9 cellular contexts compared by ENCODE assay signal in genomic region chr19:38263696-38264485, GRCh38. TPM values are rescaled to one million over a fixed set of nuclear protein-coding genes. Genes with fewer than 3 reads are reported as not detected.
A peak's percentile ranks its signal among the peaks of the same experiment; 100 is the strongest.
DNase-seq lines count a peak whose midpoint lies in the region; ATAC-seq and TF ChIP-seq lines count a peak whose summit lies in the region.
"Had no signal": no experiment of that assay in that cellular context is flagged by ENCODE, and none has a peak within 500 bp of the region (broad histone marks: within the 10 kb centered on the region; RNA-seq: fewer than 3 reads in every experiment).

No MANE protein-coding gene starts in this region.

- H3K4me3 ChIP-seq in Panc1 (ENCODE audit: low read depth in 2 of 2, low read length in 2 of 2) (peak overlapping the region; percentile 65 to 97), heart right ventricle (peak overlapping the region; percentile 53 to 71 (median 64)), psoas muscle (peak overlapping the region; percentile 62), uterus (peak overlapping the region; percentile 16 to 53)

- H3K4me1 Mint-ChIP-seq in activated naive CD4-positive, alpha-beta T cell treated with anti-CD3 and anti-CD28 coated beads for 36 hours (ENCODE audit: low read depth) = peaks cover 34% of the 10 kb centered on the region

- intact Hi-C loops in Panc1 (cut with micrococcal nuclease; ENCODE audit: unreplicated experiment) = no loop called here
- intact Hi-C loops in activated naive CD4-positive, alpha-beta T cell treated with anti-CD3 and anti-CD28 coated beads for 36 hours (cut with micrococcal nuclease) = loop anchor here (1.0 to 10.0 kb wide), 5 partner anchors 52 to 669 kb away; partner anchors contain the start of genes CATSPERG, PSMD8, ZNF540 and ZNF571
- intact Hi-C loops in heart right ventricle (cut with DNase I) = loop anchor here in 1 of 10 donors (10.0 kb wide), 1 partner anchor 61 kb away; no protein-coding TSS in a partner anchor
- intact Hi-C loops in psoas muscle (cut with DNase I) = no loop called here
- intact Hi-C loops in uterus (cut with DNase I; ENCODE audit: low total_unique reads) = no loop called here

- TSS peak; percentile 89 for BruUV-seq in Panc1 (replicated peaks; lab: Mats Ljungman, UMichigan)

- CTCF ChIA-PET in Panc1 (lab: Charles Lee) = no interaction called here
- CTCF ChIA-PET in activated naive CD4-positive, alpha-beta T cell treated with anti-CD3 and anti-CD28 coated beads for 36 hours (lab: Charles Lee) = interaction anchor here (0.9 to 1.0 kb wide), 3 partner anchors 8 to 110 kb away, joined by 3 read pairs; partner anchors contain the start of gene PSMD8

- DNase-seq in D341Med (ENCODE audit: low spot score) (peak; percentile 51), Panc1 (ENCODE audit: low read depth, low spot score) (no peak), heart right ventricle (no peak), psoas muscle (peak in 1 of 2 donors; percentile 51), uterus (no peak), HuH-7.5 (ENCODE audit: low spot score) (no peak)
- DNase-seq in activated naive CD4-positive, alpha-beta T cell treated with anti-CD3 and anti-CD28 coated beads for 36 hours = peak; percentile 86

- 6 to 8% methylated on average over 33 of the region's 33 CpGs for WGBS in heart right ventricle, 2 donors
- WGBS in psoas muscle, 3 donors = 8 to 18% (median 14%) methylated on average over 19 to 33 of the region's 33 CpGs

- H3K27me3 ChIP-seq in Panc1 (ENCODE audit: control insufficient read depth, insufficient read depth, low read length) (no peaks in the 10 kb centered on the region), heart right ventricle (peaks cover 0 to 3% (median 0%) of the 10 kb centered on the region in 7 donors), psoas muscle (ENCODE audit: insufficient read depth in 3 of 3, low read length in 2 of 3) (peaks cover 0 to 22% (median 7%) of the 10 kb centered on the region in 3 donors), uterus (no peaks in the 10 kb centered on the region)

- peak overlapping the region; percentile 90 for H3K27ac Mint-ChIP-seq in activated naive CD4-positive, alpha-beta T cell treated with anti-CD3 and anti-CD28 coated beads for 36 hours

- H3K27me3 Mint-ChIP-seq in activated naive CD4-positive, alpha-beta T cell treated with anti-CD3 and anti-CD28 coated beads for 36 hours (ENCODE audit: low read depth) = peaks cover 3% of the 10 kb centered on the region

- H3K36me3 ChIP-seq in Panc1 (ENCODE audit: control insufficient read depth, insufficient read depth, low read length) = no peaks in the 10 kb centered on the region
- H3K36me3 ChIP-seq in heart right ventricle = no peaks in the 10 kb centered on the region
- H3K36me3 ChIP-seq in psoas muscle (ENCODE audit: insufficient read depth in 1 of 2, low read depth in 1 of 2) = no peaks in the 10 kb centered on the region
- H3K36me3 ChIP-seq in uterus = no peaks in the 10 kb centered on the region

- H3K9me3 Mint-ChIP-seq in activated naive CD4-positive, alpha-beta T cell treated with anti-CD3 and anti-CD28 coated beads for 36 hours = no peaks in the 10 kb centered on the region

- no peaks in the 10 kb centered on the region for H3K9me3 ChIP-seq in Panc1 (ENCODE audit: control insufficient read depth, insufficient read depth, low read depth, low read length)
- H3K9me3 ChIP-seq in heart right ventricle = no peaks in the 10 kb centered on the region
- H3K9me3 ChIP-seq in psoas muscle = no peaks in the 10 kb centered on the region
- H3K9me3 ChIP-seq in uterus = no peaks in the 10 kb centered on the region

- POLR2A ChIA-PET in Panc1 (lab: Charles Lee) = interaction anchor here (0.6 kb wide), 2 partner anchors 19 to 1902 kb away, joined by 3 read pairs; no protein-coding TSS in a partner anchor

- H3K4me3 Mint-ChIP-seq in activated naive CD4-positive, alpha-beta T cell treated with anti-CD3 and anti-CD28 coated beads for 36 hours = peak overlapping the region; percentile 80

- peak overlapping the region; percentile 81 for H3K27ac ChIP-seq in Panc1 (ENCODE audit: low read length)
- peak overlapping the region in 8 of 10 donors; percentile 29 to 92 (median 54) for H3K27ac ChIP-seq in heart right ventricle
- no peak overlapping the region for H3K27ac ChIP-seq in psoas muscle
- H3K27ac ChIP-seq in uterus = peak overlapping the region in 1 of 2 donors; percentile 61

- ATAC-seq in HG03196 (IDR thresholded peaks at IDR 0.05; ENCODE audit: unreplicated experiment) (peak; percentile 54), Panc1 (peak; percentile 74), heart right ventricle (peak; percentile 48 to 85 (median 66)), psoas muscle (peak; percentile 24 to 51 (median 33))

- in situ Hi-C loops in Panc1 (cut with HindIII; ENCODE audit: low pct_unique_long_range_greater_than_20kb, low sequenced_read_pairs) = no loop called here

- TF ChIP-seq POLR2A in uterus (IDR thresholded peaks at IDR 0.05) = no peak

- no peaks in the 10 kb centered on the region for H3K36me3 Mint-ChIP-seq in activated naive CD4-positive, alpha-beta T cell treated with anti-CD3 and anti-CD28 coated beads for 36 hours (ENCODE audit: low read depth)

- H3K4me1 ChIP-seq in Panc1 (ENCODE audit: control insufficient read depth, insufficient read depth, low read length) (peaks cover 32% of the 10 kb centered on the region), heart right ventricle (peaks cover 5 to 22% (median 12%) of the 10 kb centered on the region in 9 donors), psoas muscle (peaks cover 8% of the 10 kb centered on the region), uterus (no peaks in the 10 kb centered on the region)

- TF ChIP-seq CTCF in Panc1 (IDR thresholded peaks at IDR 0.05) = no peak
- no peak for TF ChIP-seq CTCF in heart right ventricle (IDR thresholded peaks at IDR 0.05)
- no peak for TF ChIP-seq CTCF in psoas muscle (IDR thresholded peaks at IDR 0.05)
- TF ChIP-seq CTCF in uterus (IDR thresholded peaks at IDR 0.05) = no peak

RNA-seq across cellular contexts. Expression of gene SPINT2, which starts 0.5 kb away (rescaled TPM):
- total RNA-seq in Panc1 (2021; ENCODE audit: unreplicated experiment) = 1,006 TPM
- polyA plus RNA-seq in Panc1 (2012; ENCODE audit: insufficient read length) = 1,788 TPM
- 10 to 100 TPM; 35.3 to 36.5 TPM for total RNA-seq in activated naive CD4-positive, alpha-beta T cell treated with anti-CD3 and anti-CD28 coated beads for 36 hours
- 10 to 100 TPM in 7 of 10 donors, 1 to 10 TPM in 3; 4.5 to 29.2 (median 12.7) TPM for total RNA-seq in heart right ventricle
- polyA plus RNA-seq in heart right ventricle = 10 to 100 TPM in 1 of 2 donors, 1 to 10 TPM in 1; 3.4 to 12.7 TPM
- total RNA-seq in psoas muscle = 1 to 10 TPM in 2 of 4 donors, under 1 TPM in 2; 0.95 to 2.2 (median 1.2) TPM
- polyA plus RNA-seq in psoas muscle = 1 to 10 TPM in 1 of 3 donors, under 1 TPM in 2; 0.49 to 1.1 (median 0.59) TPM
- total RNA-seq in uterus = 10 to 100 TPM; 11.8 to 72.8 (median 29.4) TPM

RNA-seq across cellular contexts. Expression of gene PPP1R14A, which starts 7.7 kb away (rescaled TPM):
- total RNA-seq in Panc1 (2021; ENCODE audit: unreplicated experiment) (356 TPM), heart right ventricle (10 to 100 TPM; 11.2 to 82.6 (median 20.7) TPM), psoas muscle (10 to 100 TPM in 3 of 4 donors, 1 to 10 TPM in 1; 9.2 to 17.0 (median 11.3) TPM), uterus (100 to 1,000 TPM in 3 of 4 donors, 1 to 10 TPM in 1; 9.3 to 225 (median 172) TPM)
- polyA plus RNA-seq in Panc1 (2012; ENCODE audit: insufficient read length) = 915 TPM
- total RNA-seq in activated naive CD4-positive, alpha-beta T cell treated with anti-CD3 and anti-CD28 coated beads for 36 hours = not detected
- polyA plus RNA-seq in heart right ventricle (100 to 1,000 TPM in 1 of 2 donors, 10 to 100 TPM in 1; 45.4 to 184 TPM), psoas muscle (10 to 100 TPM in 2 of 3 donors, 1 to 10 TPM in 1; 9.9 to 18.7 (median 12.1) TPM)
- total RNA-seq: NCI-H460 had no signal

RNA-seq across cellular contexts. Expression of gene DPF1, which starts 39.9 kb away (rescaled TPM):
- total RNA-seq in Panc1 (2021; ENCODE audit: unreplicated experiment) = 7.5 TPM
- 5.0 TPM for polyA plus RNA-seq in Panc1 (2012; ENCODE audit: insufficient read length)
- under 1 TPM; 0.41 to 0.77 TPM for total RNA-seq in activated naive CD4-positive, alpha-beta T cell treated with anti-CD3 and anti-CD28 coated beads for 36 hours
- under 1 TPM in 6 of 10 donors, not detected in 4; 0.16 to 0.72 (median 0.30) TPM for total RNA-seq in heart right ventricle
- under 1 TPM in 1 of 2 donors, not detected in 1; 0.09 TPM for polyA plus RNA-seq in heart right ventricle
- total RNA-seq in psoas muscle = not detected
- polyA plus RNA-seq in psoas muscle = under 1 TPM; 0.07 to 0.17 (median 0.16) TPM
- total RNA-seq in uterus = 1 to 10 TPM in 1 of 4 donors, under 1 TPM in 1, not detected in 2; 0.85 to 4.2 TPM

RNA-seq across cellular contexts. Expression of gene C19orf33, which starts 40.2 kb away (rescaled TPM):
- 201 TPM for total RNA-seq in Panc1 (2021; ENCODE audit: unreplicated experiment)
- 306 TPM for polyA plus RNA-seq in Panc1 (2012; ENCODE audit: insufficient read length)
- not detected for total RNA-seq in activated naive CD4-positive, alpha-beta T cell treated with anti-CD3 and anti-CD28 coated beads for 36 hours
- total RNA-seq in heart right ventricle = 10 to 100 TPM in 1 of 10 donors, 1 to 10 TPM in 7, not detected in 2; 2.2 to 37.9 (median 3.7) TPM
- polyA plus RNA-seq in heart right ventricle = 100 to 1,000 TPM in 1 of 2 donors, 10 to 100 TPM in 1; 24.9 to 133 TPM
- 1 to 10 TPM in 2 of 4 donors, not detected in 2; 3.4 to 3.7 TPM for total RNA-seq in psoas muscle
- polyA plus RNA-seq in psoas muscle = 1 to 10 TPM; 3.7 to 7.1 (median 6.5) TPM
- 10 to 100 TPM in 1 of 4 donors, 1 to 10 TPM in 2, not detected in 1; 2.9 to 15.3 (median 4.1) TPM for total RNA-seq in uterus

RNA-seq across cellular contexts. Expression of gene YIF1B, which starts 51.9 kb away (rescaled TPM):
- total RNA-seq in Panc1 (2021; ENCODE audit: unreplicated experiment) (143 TPM), heart right ventricle (10 to 100 TPM; 24.3 to 42.9 (median 30.2) TPM), psoas muscle (10 to 100 TPM; 20.1 to 27.2 (median 21.6) TPM), uterus (10 to 100 TPM in 3 of 4 donors, 1 to 10 TPM in 1; 6.4 to 31.7 (median 21.5) TPM)
- polyA plus RNA-seq in Panc1 (2012; ENCODE audit: insufficient read length) = 197 TPM
- 10 to 100 TPM; 56.0 to 61.1 TPM for total RNA-seq in activated naive CD4-positive, alpha-beta T cell treated with anti-CD3 and anti-CD28 coated beads for 36 hours
- polyA plus RNA-seq in heart right ventricle (100 to 1,000 TPM in 1 of 2 donors, 10 to 100 TPM in 1; 47.2 to 115 TPM), psoas muscle (10 to 100 TPM; 38.8 to 57.7 (median 42.7) TPM)

Comparison
In these comparisons a context has a peak if more than half of its experiments do, and no peak if none do; other contexts are left out.
1. DNase-seq: peak in D341Med (single experiment) and activated naive CD4-positive, alpha-beta T cell treated with anti-CD3 and anti-CD28 coated beads for 36 hours (single experiment); none in Panc1 (single experiment), heart right ventricle (0 of 2), uterus (0 of 2) and HuH-7.5 (single experiment).
2. RNA of gene SPINT2, which starts 0.5 kb away (total RNA-seq): 1,006 TPM in Panc1 (single experiment); 11.8 to 72.8 TPM in uterus, 35.3 to 36.5 TPM in activated naive CD4-positive, alpha-beta T cell treated with anti-CD3 and anti-CD28 coated beads for 36 hours, 4.5 to 29.2 TPM in heart right ventricle and 0.95 to 2.2 TPM in psoas muscle; every median in the first group is over 10 times any median in the second.
3. RNA of gene PPP1R14A, which starts 7.7 kb away (total RNA-seq): 356 TPM in Panc1 (single experiment), 9.3 to 225 TPM in uterus, 11.2 to 82.6 TPM in heart right ventricle and 9.2 to 17.0 TPM in psoas muscle; not detected in activated naive CD4-positive, alpha-beta T cell treated with anti-CD3 and anti-CD28 coated beads for 36 hours; every median in the first group is over 4 times any median in the second.
4. Peak in every context shown above with its lines, with median percentiles within 50 percentile points of each other: ATAC-seq and H3K4me3 ChIP-seq.